Comparison of ENCODE assay signal across 8 cellular contexts in genomic region chr19:44142014-44142523, GRCh38. TPM values are rescaled to one million over a fixed set of nuclear protein-coding genes. Genes with fewer than 3 reads are reported as not detected.
A peak's percentile ranks its signal among the peaks of the same experiment; 100 is the strongest.
DNase-seq lines count a peak whose midpoint lies in the region; ATAC-seq and TF ChIP-seq lines count a peak whose summit lies in the region.

No MANE protein-coding gene starts in this region.

- peaks cover 30% of the 10 kb centered on the region for H3K36me3 Mint-ChIP-seq in activated naive CD4-positive, alpha-beta T cell treated with anti-CD3 and anti-CD28 coated beads for 36 hours (ENCODE audit: low read depth)
- peaks cover 6 to 21% of the 10 kb centered on the region in 2 donors for H3K36me3 Mint-ChIP-seq in naive B cell

- H3K4me3 Mint-ChIP-seq in activated naive CD4-positive, alpha-beta T cell treated with anti-CD3 and anti-CD28 coated beads for 36 hours = peak overlapping the region; percentile 92
- peak overlapping the region; percentile 94 to 99 (median 98) for H3K4me3 Mint-ChIP-seq in naive B cell

- H3K4me3 ChIP-seq in SK-N-MC = peak overlapping the region; percentile 95
- H3K4me3 ChIP-seq in epithelial cell of esophagus (ENCODE audit: low read length) = peak overlapping the region; percentile 86

- intact Hi-C loops in activated naive CD4-positive, alpha-beta T cell treated with anti-CD3 and anti-CD28 coated beads for 36 hours (cut with micrococcal nuclease) = no loop called here

- CTCF ChIA-PET in activated naive CD4-positive, alpha-beta T cell treated with anti-CD3 and anti-CD28 coated beads for 36 hours (lab: Charles Lee) = interaction anchor here (0.5 to 1.0 kb wide), 2 partner anchors 47 to 289 kb away, joined by 3 to 5 read pairs; no protein-coding TSS in a partner anchor

- TF ChIP-seq CTCF in epithelial cell of esophagus (IDR thresholded peaks at IDR 0.05; ENCODE audit: insufficient read depth, low read depth, low read length, missing control alignments) = no peak

- ATAC-seq in naive B cell (ENCODE audit: low read depth in 2 of 2) (no peak), HG03108 (IDR thresholded peaks at IDR 0.05; ENCODE audit: unreplicated experiment) (no peak)

- H3K9ac ChIP-seq in SK-N-MC (ENCODE audit: insufficient read length) = peak overlapping the region; percentile 82

- peak overlapping the region; percentile 85 for H3K27ac Mint-ChIP-seq in activated naive CD4-positive, alpha-beta T cell treated with anti-CD3 and anti-CD28 coated beads for 36 hours
- peak overlapping the region; percentile 62 to 97 (median 94) for H3K27ac Mint-ChIP-seq in naive B cell

- H3K9me3 Mint-ChIP-seq in activated naive CD4-positive, alpha-beta T cell treated with anti-CD3 and anti-CD28 coated beads for 36 hours = peaks cover 11% of the 10 kb centered on the region
- H3K9me3 Mint-ChIP-seq in naive B cell = peaks cover 0 to 2% (median 0%) of the 10 kb centered on the region in 7 donors

- no peak overlapping the region for H3K27ac ChIP-seq in SK-N-MC

- peaks cover 31% of the 10 kb centered on the region for H3K36me3 ChIP-seq in SK-N-MC (ENCODE audit: insufficient read depth, low read length)

- peaks cover 16% of the 10 kb centered on the region for H3K4me1 Mint-ChIP-seq in activated naive CD4-positive, alpha-beta T cell treated with anti-CD3 and anti-CD28 coated beads for 36 hours (ENCODE audit: low read depth)
- peaks cover 18 to 24% (median 19%) of the 10 kb centered on the region in 3 donors for H3K4me1 Mint-ChIP-seq in naive B cell

- no peaks in the 10 kb centered on the region for H3K9me3 ChIP-seq in SK-N-MC (ENCODE audit: low read depth, low read length)

- H3K27me3 Mint-ChIP-seq in activated naive CD4-positive, alpha-beta T cell treated with anti-CD3 and anti-CD28 coated beads for 36 hours (ENCODE audit: low read depth) = no peaks in the 10 kb centered on the region
- H3K27me3 Mint-ChIP-seq in naive B cell = peaks cover 0 to under 1% (median 0%) of the 10 kb centered on the region in 3 donors

- DNase-seq in activated naive CD4-positive, alpha-beta T cell treated with anti-CD3 and anti-CD28 coated beads for 36 hours = peak; percentile 11
- no peak for DNase-seq in activated naive CD4-positive, alpha-beta T cell treated with anti-CD3 and anti-CD28 coated beads, Interleukin-2, amount 50 U/mL, for 16 hours
- DNase-seq in SK-N-MC (ENCODE audit: low read depth, low spot score) = no peak
- peak; percentile 19 for DNase-seq in epithelial cell of esophagus (ENCODE audit: low read depth)
- no peak for DNase-seq in naive B cell
- DNase-seq in effector CD4-positive, alpha-beta T cell = no peak
- DNase-seq in central memory CD4-positive, alpha-beta T cell = no peak

RNA-seq across cellular contexts. Expression of gene ZNF234, which starts 0.7 kb away (rescaled TPM):
- total RNA-seq in activated naive CD4-positive, alpha-beta T cell treated with anti-CD3 and anti-CD28 coated beads for 36 hours = 1 to 10 TPM; 5.0 to 5.4 TPM
- polyA plus RNA-seq in naive B cell (ENCODE audit: low read depth in 6 of 6) = 1 to 10 TPM; 1.1 to 8.2 (median 4.9) TPM

RNA-seq across cellular contexts. Expression of gene ZNF226, which starts 22.8 kb away (rescaled TPM):
- 10 to 100 TPM; 12.4 to 16.9 TPM for total RNA-seq in activated naive CD4-positive, alpha-beta T cell treated with anti-CD3 and anti-CD28 coated beads for 36 hours
- 10 to 100 TPM; 26.0 to 38.5 (median 30.8) TPM for polyA plus RNA-seq in naive B cell (ENCODE audit: low read depth in 6 of 6)

RNA-seq across cellular contexts. Expression of gene ZNF225, which starts 28.9 kb away (rescaled TPM):
- total RNA-seq in activated naive CD4-positive, alpha-beta T cell treated with anti-CD3 and anti-CD28 coated beads for 36 hours = 1 to 10 TPM; 2.1 to 2.2 TPM
- polyA plus RNA-seq in naive B cell (ENCODE audit: low read depth in 6 of 6) = 1 to 10 TPM; 2.2 to 6.4 (median 3.3) TPM

RNA-seq across cellular contexts. Expression of gene ZNF224, which starts 47.9 kb away (rescaled TPM):
- 10 to 100 TPM in 1 of 2 experiments, 1 to 10 TPM in 1; 8.7 to 10.9 TPM for total RNA-seq in activated naive CD4-positive, alpha-beta T cell treated with anti-CD3 and anti-CD28 coated beads for 36 hours
- polyA plus RNA-seq in naive B cell (ENCODE audit: low read depth in 6 of 6) = 10 to 100 TPM in 4 of 6 donors, 1 to 10 TPM in 2; 7.5 to 20.7 (median 12.5) TPM

Comparison
In these comparisons a context has a peak if more than half of its experiments do, and no peak if none do; other contexts are left out.
1. DNase-seq: peak in activated naive CD4-positive, alpha-beta T cell treated with anti-CD3 and anti-CD28 coated beads for 36 hours (single experiment) and epithelial cell of esophagus (single experiment); none in activated naive CD4-positive, alpha-beta T cell treated with anti-CD3 and anti-CD28 coated beads, Interleukin-2, amount 50 U/mL, for 16 hours (single experiment), SK-N-MC (single experiment), naive B cell (single experiment), effector CD4-positive, alpha-beta T cell (single experiment) and central memory CD4-positive, alpha-beta T cell (single experiment).